Comparison of ENCODE assay signal across 8 cellular contexts in genomic region chr10:31980471-31980870, GRCh38.
"Had no signal": no experiment of that assay in that cellular context is flagged by ENCODE, and none has a peak within 500 bp of the region (broad histone marks: within the 10 kb centered on the region; RNA-seq: fewer than 3 reads in every experiment).

No MANE protein-coding gene starts in this region.

- DNase-seq: GDM1, GF-D8 had no signal

- H3K4me3 ChIP-seq: GM12878 had no signal

- FAIRE-seq: G401.6, GM12878, GM12891, GM12892, GM18507, GM19239 had no signal

- ATAC-seq: GM12878 had no signal
